22 cellular contexts compared by ENCODE assay signal in the genomic region with DNA sequence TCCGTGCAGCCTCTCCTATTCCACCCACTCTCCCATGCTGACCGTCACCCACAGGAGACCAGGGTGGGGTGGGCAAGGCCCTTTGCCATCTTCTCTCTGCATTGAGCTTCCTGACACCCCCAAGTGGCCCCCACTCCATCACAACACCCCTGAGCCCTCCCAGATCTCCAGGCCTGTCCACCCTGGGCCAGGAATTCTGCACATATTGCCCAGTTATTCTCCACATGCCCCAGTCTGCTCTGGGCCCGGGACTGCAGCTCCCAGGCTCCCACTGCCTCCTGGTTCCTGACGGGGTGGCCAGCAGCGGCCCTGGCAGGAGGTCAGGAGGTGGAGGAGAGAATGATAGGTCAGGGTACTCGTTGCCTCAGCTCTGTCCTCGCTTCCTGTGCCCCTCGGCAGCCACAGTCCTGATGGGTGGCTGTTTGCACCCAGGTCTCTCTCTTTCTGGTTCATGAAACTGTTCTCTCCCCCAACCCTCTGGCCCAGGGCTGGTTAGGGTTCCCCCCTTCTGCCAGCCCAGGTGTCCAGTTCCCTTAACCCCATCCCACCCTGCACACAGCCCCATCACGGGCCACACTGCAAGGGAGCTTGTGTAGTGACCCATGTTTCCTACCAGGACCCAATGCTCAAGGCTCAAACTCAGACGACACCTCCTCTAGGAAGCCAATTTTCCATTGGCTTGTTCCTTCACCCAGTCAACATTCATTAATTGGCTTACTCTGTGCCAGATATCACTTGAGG. TPM values are rescaled to one million over a fixed set of nuclear protein-coding genes. Genes with fewer than 3 reads are reported as not detected.
DNase-seq lines count a peak whose midpoint lies in the region; ATAC-seq, FAIRE-seq and TF ChIP-seq lines count a peak whose summit lies in the region.
"Had no signal": no experiment of that assay in that cellular context is flagged by ENCODE, and none has a peak within 500 bp of the region (broad histone marks: within the 10 kb centered on the region; RNA-seq: fewer than 3 reads in every experiment).

No MANE protein-coding gene starts in this region.

- H3K27ac Mint-ChIP-seq in glutamatergic neuron (ENCODE audit: unreplicated experiment) = peak overlapping the region; percentile 17
- H3K27ac Mint-ChIP-seq: activated CD8-positive, alpha-beta memory T cell treated with anti-CD3 and anti-CD28 coated beads, Interleukin-2, amount 10 ng/mL, durations not matched to agents 7 days and 5 days; activated T-cell treated with anti-CD3 and anti-CD28 coated beads, Interleukin-2, amount 50 U/mL, for 72 hours had no signal

- CTCF ChIA-PET in PC-9 (lab: Charles Lee) = no interaction called here

- intact Hi-C loops in PC-9 (cut with micrococcal nuclease; ENCODE audit: unreplicated experiment) (no loop called here), posterior vena cava (cut with DNase I) (no loop called here)

- peak overlapping the region; percentile 54 for H3K27ac ChIP-seq in BLaER1
- H3K27ac ChIP-seq in PC-9 = no peak overlapping the region
- H3K27ac ChIP-seq in small intestine (ENCODE audit: low read depth in 1 of 2, low read length in 1 of 2) = no peak overlapping the region
- H3K27ac ChIP-seq: C4-2B, Peyer's patch had no signal

- H3K4me2 ChIP-seq in BLaER1 (peak overlapping the region; percentile 74), PC-9 (peak overlapping the region; percentile 65; the same call in 1 of the 2 replicates)

- peaks cover 6% of the 10 kb centered on the region for H3K79me2 ChIP-seq in PC-9 (ENCODE audit: low read depth)

- H4K20me1 ChIP-seq in BLaER1 (peaks cover 67% of the 10 kb centered on the region; the same call in 1 of the 2 replicates), PC-9 (ENCODE audit: insufficient read depth) (no peaks in the 10 kb centered on the region)

- ATAC-seq in GM18868 (IDR thresholded peaks at IDR 0.05; ENCODE audit: unreplicated experiment) = no peak
- ATAC-seq: activated CD8-positive, alpha-beta memory T cell treated with anti-CD3 and anti-CD28 coated beads, Interleukin-2, amount 10 ng/mL, durations not matched to agents 7 days and 5 days; sciatic nerve had no signal

- H3K4me1 Mint-ChIP-seq in glutamatergic neuron (ENCODE audit: low read depth, unreplicated experiment) = peaks cover 56% of the 10 kb centered on the region
- H3K4me1 Mint-ChIP-seq: activated CD8-positive, alpha-beta memory T cell treated with anti-CD3 and anti-CD28 coated beads, Interleukin-2, amount 10 ng/mL, durations not matched to agents 7 days and 5 days had no signal

- H3K9me3 Mint-ChIP-seq in glutamatergic neuron (ENCODE audit: unreplicated experiment) = peaks cover 32% of the 10 kb centered on the region
- H3K9me3 Mint-ChIP-seq: neural crest cell had no signal

- H3K27me3 Mint-ChIP-seq in glutamatergic neuron (ENCODE audit: unreplicated experiment) = peaks cover 32% of the 10 kb centered on the region
- H3K27me3 Mint-ChIP-seq: activated CD8-positive, alpha-beta memory T cell treated with anti-CD3 and anti-CD28 coated beads, Interleukin-2, amount 10 ng/mL, durations not matched to agents 7 days and 5 days had no signal

- H3K4me1 ChIP-seq in BLaER1 (peaks cover 86% of the 10 kb centered on the region), PC-9 (replicated peaks; ENCODE audit: insufficient read depth) (peaks cover 48% of the 10 kb centered on the region), small intestine (ENCODE audit: control insufficient read depth in 2 of 2, insufficient read depth in 1 of 2, low read depth in 1 of 2, low read length in 1 of 2) (no peaks in the 10 kb centered on the region)
- H3K4me1 ChIP-seq: Caco-2 had no signal

- FAIRE-seq in small intestine (lab: Jason Lieb, UNC) = no peak
- FAIRE-seq: islet of Langerhans had no signal

- BruUV-seq in PC-9 (replicated peaks; lab: Mats Ljungman, UMichigan) = no TSS peak

- DNase-seq in PC-9 (no peak), glutamatergic neuron (no peak), posterior vena cava (ENCODE audit: low spot score) (peak; percentile 73), small intestine (no peak), superior temporal gyrus (ENCODE audit: extremely low spot score) (no peak), NCI-H146 (lab: John Stamatoyannopoulos, UW) (no peak)
- DNase-seq: activated CD8-positive, alpha-beta memory T cell treated with anti-CD3 and anti-CD28 coated beads, Interleukin-2, amount 10 ng/mL, durations not matched to agents 7 days and 5 days; activated naive CD4-positive, alpha-beta T cell treated with Interleukin-2 at 50 U/mL for 16 hours; activated T-cell treated with anti-CD3 and anti-CD28 coated beads, Interleukin-2, amount 50 U/mL, for 72 hours; Caco-2; cortex of kidney; DND-41; NCI-H1105; NCI-H2029; NCI-H526 treated with DMSO at 0.1 percent for 48 hours; Peyer's patch had no signal

- H3K4me3 Mint-ChIP-seq in glutamatergic neuron (ENCODE audit: unreplicated experiment) = no peak overlapping the region
- H3K4me3 Mint-ChIP-seq: activated CD8-positive, alpha-beta memory T cell treated with anti-CD3 and anti-CD28 coated beads, Interleukin-2, amount 10 ng/mL, durations not matched to agents 7 days and 5 days; activated T-cell treated with anti-CD3 and anti-CD28 coated beads, Interleukin-2, amount 50 U/mL, for 72 hours; neural crest cell had no signal

- no peak overlapping the region for H3K4me3 ChIP-seq in BLaER1
- H3K4me3 ChIP-seq in PC-9 = no peak overlapping the region
- H3K4me3 ChIP-seq in small intestine (ENCODE audit: low read depth in 1 of 2, low read length in 2 of 2) = no peak overlapping the region
- H3K4me3 ChIP-seq: Peyer's patch had no signal

- H3K9me3 ChIP-seq in BLaER1 = no peaks in the 10 kb centered on the region
- H3K9me3 ChIP-seq in PC-9 (ENCODE audit: insufficient read depth, low read depth) = no peaks in the 10 kb centered on the region
- no peaks in the 10 kb centered on the region for H3K9me3 ChIP-seq in small intestine (ENCODE audit: control insufficient read depth, low read depth)
- H3K9me3 ChIP-seq: Caco-2, Peyer's patch had no signal

- H3K27me3 ChIP-seq in BLaER1 (no peaks in the 10 kb centered on the region), PC-9 (ENCODE audit: insufficient read depth, low read depth) (no peaks in the 10 kb centered on the region), small intestine (ENCODE audit: control insufficient read depth in 2 of 2, insufficient read depth in 2 of 2, low read length in 2 of 2) (no peaks in the 10 kb centered on the region)
- H3K27me3 ChIP-seq: Peyer's patch had no signal

- no peaks in the 10 kb centered on the region for H3K36me3 Mint-ChIP-seq in glutamatergic neuron (ENCODE audit: unreplicated experiment)
- H3K36me3 Mint-ChIP-seq: activated CD8-positive, alpha-beta memory T cell treated with anti-CD3 and anti-CD28 coated beads, Interleukin-2, amount 10 ng/mL, durations not matched to agents 7 days and 5 days had no signal

- H3K36me3 ChIP-seq in BLaER1 = peaks cover 9% of the 10 kb centered on the region
- H3K36me3 ChIP-seq in PC-9 (ENCODE audit: low read depth) = no peaks in the 10 kb centered on the region
- H3K36me3 ChIP-seq in small intestine (ENCODE audit: control insufficient read depth in 2 of 2, insufficient read depth in 2 of 2, low read length in 2 of 2) = no peaks in the 10 kb centered on the region
- H3K36me3 ChIP-seq: Peyer's patch had no signal

- H3K9me2 ChIP-seq in PC-9 (ENCODE audit: insufficient read depth) = no peaks in the 10 kb centered on the region

- no peak for TF ChIP-seq CTCF in PC-9 (conservative IDR thresholded peaks at IDR 0.05)
- TF ChIP-seq CTCF in glutamatergic neuron (IDR thresholded peaks at IDR 0.05; ENCODE audit: partially characterized antibody, unreplicated experiment) = no peak

- whole genome bisulfite sequencing in small intestine, 3 donors = 85 to 91% (median 88%) methylated on average over 10 of the region's 10 CpGs

- POLR2A ChIA-PET in PC-9 (lab: Charles Lee; ENCODE audit: unreplicated experiment) = no interaction called here

- H3F3A ChIP-seq in PC-9 (ENCODE audit: insufficient read depth, low read depth) = peaks cover 30% of the 10 kb centered on the region

- H3K9ac ChIP-seq in BLaER1 = peak overlapping the region; percentile 49; the same call in 1 of the 2 replicates

- no peak overlapping the region for H2AFZ ChIP-seq in PC-9

RNA-seq across cellular contexts. Expression of a gene that starts 47.3 kb away (rescaled TPM):
- 30.1 and 30.7 TPM in 2 replicates for total RNA-seq in PC-9 (2021)
- 211 TPM for total RNA-seq in glutamatergic neuron (ENCODE audit: unreplicated experiment)
- total RNA-seq in posterior vena cava = 10 to 100 TPM; 53.5 to 60.7 TPM
- 10 to 100 TPM in 1 of 3 donors, 1 to 10 TPM in 2; 1.1 to 11.8 (median 3.8) TPM for polyA plus RNA-seq in small intestine
